In genomic region chr14:22065372-22065771, GRCh38 we compare ENCODE assay signal across 18 cellular contexts.
"Had no signal": no experiment of that assay in that cellular context is flagged by ENCODE, and none has a peak within 500 bp of the region (broad histone marks: within the 10 kb centered on the region; RNA-seq: fewer than 3 reads in every experiment).

No MANE protein-coding gene starts in this region.

- H3K4me3 ChIP-seq: heart left ventricle, skin epidermis, transverse colon had no signal

- H3K27ac ChIP-seq: heart left ventricle, skin epidermis, transverse colon had no signal

- H3K27me3 Mint-ChIP-seq: effector memory CD8-positive, alpha-beta T cell; T-helper 17 cell had no signal

- H3K27me3 ChIP-seq: transverse colon had no signal

- H3K9me3 ChIP-seq: transverse colon had no signal

- H3K36me3 Mint-ChIP-seq: stimulated activated naive B cell treated with anti-CD40 and anti-IgM and Interleukin-4, amounts not matched to agents 10 μg/mL and 1 μg/mL and 100 μg/mL, for 72 hours; WTC11 had no signal

- H3K4me3 Mint-ChIP-seq: effector memory CD8-positive, alpha-beta T cell; nephron progenitor cell; stimulated activated naive B cell treated with anti-CD40 and anti-IgM and Interleukin-4, amounts not matched to agents 10 μg/mL and 1 μg/mL and 100 μg/mL, for 72 hours; WTC11 had no signal

- H3K36me3 ChIP-seq: heart left ventricle, transverse colon had no signal

- H3K9me3 Mint-ChIP-seq: effector memory CD8-positive, alpha-beta T cell; nephron progenitor cell; stimulated activated naive B cell treated with anti-CD40 and anti-IgM and Interleukin-4, amounts not matched to agents 10 μg/mL and 1 μg/mL and 100 μg/mL, for 72 hours; WTC11 had no signal

- ATAC-seq: effector memory CD8-positive, alpha-beta T cell; heart left ventricle; right cardiac atrium; SK-N-SH treated with all-trans-retinoic acid at 6 μM for 48 hours; stimulated activated naive B cell treated with anti-CD40 and anti-IgM and Interleukin-4, amounts not matched to agents 10 μg/mL and 1 μg/mL and 100 μg/mL, for 72 hours; T-helper 17 cell; WTC11 had no signal

- FAIRE-seq: TTC549 had no signal

- DNase-seq: activated CD4-positive, alpha-beta T cell treated with anti-CD3 and anti-CD28 coated beads, Interleukin-2, amount 50 U/mL, for 1 hour; activated CD8-positive, alpha-beta memory T cell treated with anti-CD3 and anti-CD28 coated beads, Interleukin-2, amount 50 U/mL, for 48 hours; dermis blood vessel endothelial cell; effector memory CD8-positive, alpha-beta T cell; heart left ventricle; mesendoderm; nephron progenitor cell; right cardiac atrium; stimulated activated CD4-positive, alpha-beta T cell treated with anti-CD3 and anti-CD28 coated beads, Interleukin-15, amount 100 ng/mL, for 24 hours; stimulated activated CD4-positive, alpha-beta T cell treated with anti-CD3 and anti-CD28 coated beads, Interleukin-4, amount 100 ng/mL, for 1 hour; stimulated activated naive B cell treated with anti-CD40 and anti-IgM and Interleukin-4, amounts not matched to agents 10 μg/mL and 1 μg/mL and 100 μg/mL, for 72 hours; T-helper 17 cell; transverse colon had no signal

- H3K27ac Mint-ChIP-seq: effector memory CD8-positive, alpha-beta T cell; nephron progenitor cell; progenitor cell of endocrine pancreas; stimulated activated naive B cell treated with anti-CD40 and anti-IgM and Interleukin-4, amounts not matched to agents 10 μg/mL and 1 μg/mL and 100 μg/mL, for 72 hours; T-helper 17 cell; WTC11 had no signal
